Comparison of ENCODE assay signal across 1 cellular context in genomic region chr2:64966839-64967238, GRCh38.
TF ChIP-seq lines count a peak whose summit lies in the region.

No MANE protein-coding gene starts in this region.

TF ChIP-seq in liver, 16 proteins besides CTCF, POLR2A, EP300 and RAD21 (continued from another document):
- TF ChIP-seq REST (IDR thresholded peaks at IDR 0.05) (no peak), RXRA (IDR thresholded peaks at IDR 0.05) (peak in 1 of 2 donors; percentile 50), FOXA2 (IDR thresholded peaks at IDR 0.05) (peak; percentile 28), MAX (IDR thresholded peaks at IDR 0.05) (no peak), SP1 (IDR thresholded peaks at IDR 0.05) (no peak), EGR1 (IDR thresholded peaks at IDR 0.05; ENCODE audit: low read depth in 2 of 2) (peak in 1 of 2 donors; percentile 34), ZBTB33 (IDR thresholded peaks at IDR 0.05) (no peak), JUND (IDR thresholded peaks at IDR 0.05) (peak in 1 of 2 donors; percentile 32), NR2F2 (IDR thresholded peaks at IDR 0.05) (no peak), FOXA1 (IDR thresholded peaks at IDR 0.05) (no peak), GABPA (IDR thresholded peaks at IDR 0.05 in 1 of 2, conservative IDR thresholded peaks at IDR 0.05 in 1 of 2) (no peak), YY1 (IDR thresholded peaks at IDR 0.05) (peak; percentile 26)
TF ChIP-seq in liver: peak in this region for 6.
